Comparison of ENCODE assay signal across 24 cellular contexts in the genomic region with DNA sequence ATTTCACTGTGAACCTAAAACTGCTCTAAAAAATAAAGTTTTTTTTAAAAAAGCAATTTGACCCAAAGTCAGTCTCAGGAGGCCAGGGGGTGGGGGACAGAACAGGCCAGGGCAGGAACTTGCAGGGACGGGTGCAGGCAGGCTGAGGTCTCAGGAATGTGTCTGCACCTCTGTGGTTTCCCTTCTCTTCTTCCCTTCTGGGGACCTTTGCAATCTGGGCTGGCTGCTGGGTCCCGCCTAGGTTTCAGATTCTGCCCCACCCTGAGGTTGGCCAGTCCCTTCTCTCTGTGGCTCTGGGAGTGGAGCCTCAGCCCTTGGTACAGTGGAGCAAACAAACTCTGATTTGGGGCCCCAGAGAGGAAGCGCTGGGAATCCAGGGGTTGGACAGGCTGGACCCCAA. TPM values are rescaled to one million over a fixed set of nuclear protein-coding genes. Genes with fewer than 3 reads are reported as not detected.
DNase-seq lines count a peak whose midpoint lies in the region; ATAC-seq and TF ChIP-seq lines count a peak whose summit lies in the region.
"Had no signal": no experiment of that assay in that cellular context is flagged by ENCODE, and none has a peak within 500 bp of the region (broad histone marks: within the 10 kb centered on the region; RNA-seq: fewer than 3 reads in every experiment).

No MANE protein-coding gene starts in this region.

- ATAC-seq in left lung = no peak

- peak overlapping the region; percentile 28 for H3K18ac ChIP-seq in neuronal stem cell (ENCODE audit: low read length)

- no peak overlapping the region for H2AFZ ChIP-seq in neuronal stem cell (ENCODE audit: low read length)
- H2AFZ ChIP-seq: PC-9 had no signal

- no peak overlapping the region for H2BK15ac ChIP-seq in neuronal stem cell (ENCODE audit: low read length)

- H3K36me3 ChIP-seq in breast epithelium (no peaks in the 10 kb centered on the region), neuronal stem cell (replicated peaks in 1 of 2; ENCODE audit: control insufficient read depth in 2 of 2, insufficient read depth in 2 of 2, low read length in 2 of 2) (peaks cover 15 to 21% of the 10 kb centered on the region in 2 donors), left lung (peaks cover 0 to 20% of the 10 kb centered on the region in 2 donors)
- peaks cover 7% of the 10 kb centered on the region for H3K36me3 ChIP-seq in CD4-positive, alpha-beta memory T cell (ENCODE audit: insufficient read depth, low read length)

- no peak overlapping the region for H2BK12ac ChIP-seq in neuronal stem cell (ENCODE audit: low read length)

- H3K4me1 ChIP-seq in breast epithelium (no peaks in the 10 kb centered on the region), neuronal stem cell (ENCODE audit: control insufficient read depth in 2 of 2, insufficient read depth in 1 of 2, low read depth in 1 of 2, low read length in 2 of 2) (peaks cover 0 to 4% of the 10 kb centered on the region in 2 donors), left lung (peaks cover 0 to 18% of the 10 kb centered on the region in 2 donors)
- peaks cover 2% of the 10 kb centered on the region for H3K4me1 ChIP-seq in CD4-positive, alpha-beta memory T cell (ENCODE audit: insufficient read depth, low read length)

- H2BK5ac ChIP-seq in neuronal stem cell (ENCODE audit: low read length) = no peak overlapping the region

- H3K27me3 Mint-ChIP-seq in CD4-positive, alpha-beta memory T cell = peaks cover 0 to 1% of the 10 kb centered on the region in 2 donors

- H3K36me3 Mint-ChIP-seq in CD4-positive, alpha-beta memory T cell = peaks cover 25 to 36% of the 10 kb centered on the region in 2 donors

- peak overlapping the region; percentile 55 for H3K23ac ChIP-seq in neuronal stem cell (ENCODE audit: low read depth, low read length, poor library complexity)

- CTCF ChIA-PET in CD4-positive, alpha-beta memory T cell (lab: Charles Lee; ENCODE audit: partially characterized antibody) = no interaction called here

- POLR2A ChIA-PET in CD4-positive, alpha-beta memory T cell (lab: Charles Lee; ENCODE audit: partially characterized antibody) = no interaction called here

- H3K27ac Mint-ChIP-seq in CD4-positive, alpha-beta memory T cell = no peak overlapping the region
- H3K27ac Mint-ChIP-seq: CD8-positive, alpha-beta memory T cell had no signal

- no peak overlapping the region for H3K4me3 Mint-ChIP-seq in CD4-positive, alpha-beta memory T cell
- H3K4me3 Mint-ChIP-seq: CD8-positive, alpha-beta memory T cell had no signal

- peaks cover 1% of the 10 kb centered on the region for H3K79me1 ChIP-seq in neuronal stem cell (ENCODE audit: low read depth, low read length)

- no peak overlapping the region for H3K4ac ChIP-seq in neuronal stem cell (ENCODE audit: low read length)

- peaks cover 19 to 25% of the 10 kb centered on the region in 2 donors for H3K9me3 ChIP-seq in breast epithelium
- H3K9me3 ChIP-seq in neuronal stem cell (replicated peaks in 1 of 2; ENCODE audit: control insufficient read depth in 2 of 2, insufficient read depth in 1 of 2, low read depth in 1 of 2, low read length in 2 of 2) = peaks cover 21 to 27% of the 10 kb centered on the region in 2 donors
- H3K9me3 ChIP-seq in CD4-positive, alpha-beta memory T cell (ENCODE audit: control insufficient read depth in 1 of 2, low read length in 2 of 2) = peaks cover 0 to 23% of the 10 kb centered on the region in 2 donors
- H3K9me3 ChIP-seq in left lung = peaks cover 0 to 36% of the 10 kb centered on the region in 2 donors

- no peak overlapping the region for H4K8ac ChIP-seq in neuronal stem cell (ENCODE audit: low read depth, low read length)

- H3K9me3 Mint-ChIP-seq in CD4-positive, alpha-beta memory T cell = peaks cover 0 to 37% (median 23%) of the 10 kb centered on the region in 8 donors

- intact Hi-C loops in breast epithelium (cut with DNase I; ENCODE audit: low total_unique reads) = no loop called here
- intact Hi-C loops in CD4-positive, alpha-beta memory T cell (cut with micrococcal nuclease) = no loop called here
- intact Hi-C loops in left lung (cut with DNase I) = no loop called here

- no CpG with 5 or more reads among the region's 3 CpGs for WGBS in neuronal stem cell (ENCODE audit: extremely low coverage in 2 of 2, insufficient read length in 2 of 2, insufficient replicate concordance in 1 of 2), 2 donors

- peak; percentile 10 for DNase-seq in SKM-1 treated with dmso at 0.1 percent for 144 hours (lab: John Stamatoyannopoulos, UW; ENCODE audit: unreplicated experiment)
- no peak for DNase-seq in SKM-1 (lab: John Stamatoyannopoulos, UW; ENCODE audit: unreplicated experiment)
- DNase-seq in RPMI7951 (ENCODE audit: low read depth) = peak; percentile 54
- DNase-seq in breast epithelium (ENCODE audit: low spot score in 2 of 2) = peak in 1 of 2 donors; percentile 54
- DNase-seq in neuronal stem cell (ENCODE audit: low spot score) = no peak
- no peak for DNase-seq in CD4-positive, alpha-beta memory T cell
- DNase-seq in left lung = no peak
- DNase-seq in effector CD8-positive, alpha-beta T cell (lab: John Stamatoyannopoulos, UW) = no peak
- DNase-seq: ACHN; C1 segment of cervical spinal cord; Calu3; CD8-positive, alpha-beta memory T cell; DMS153; NCI-H1092; NCI-H1436; NCI-H187 treated with DMSO at 0.1 percent for 48 hours; NCI-H2107; NCI-H446 treated with DMSO at 0.1 percent for 48 hours; NCI-H526 treated with DMSO at 0.1 percent for 48 hours had no signal

- H3K4me3 ChIP-seq in breast epithelium (no peak overlapping the region), neuronal stem cell (ENCODE audit: low read length in 2 of 2) (no peak overlapping the region), left lung (no peak overlapping the region)
- no peak overlapping the region for H3K4me3 ChIP-seq in CD4-positive, alpha-beta memory T cell (ENCODE audit: low read length in 2 of 2)
- H3K4me3 ChIP-seq: PC-9, SJSA1 had no signal

- peaks cover 0 to 2% (median under 1%) of the 10 kb centered on the region in 4 donors for H3K4me1 Mint-ChIP-seq in CD4-positive, alpha-beta memory T cell

- no peak for TF ChIP-seq CTCF in breast epithelium (IDR thresholded peaks at IDR 0.05)
- TF ChIP-seq CTCF in left lung (IDR thresholded peaks at IDR 0.05) = no peak

- peak overlapping the region; percentile 12 to 40 for H3K27ac ChIP-seq in breast epithelium
- no peak overlapping the region for H3K27ac ChIP-seq in neuronal stem cell (replicated peaks; ENCODE audit: low read length)
- no peak overlapping the region for H3K27ac ChIP-seq in CD4-positive, alpha-beta memory T cell (ENCODE audit: low read depth, low read length)
- H3K27ac ChIP-seq in left lung = no peak overlapping the region
- H3K27ac ChIP-seq: 22Rv1, PC-9, SJSA1 had no signal

- no peak overlapping the region for H3K4me2 ChIP-seq in neuronal stem cell (ENCODE audit: insufficient read depth, low read length, poor library complexity, severe bottlenecking)
- H3K4me2 ChIP-seq: PC-9 had no signal

- H3K14ac ChIP-seq in neuronal stem cell (ENCODE audit: low read length) = peak overlapping the region; percentile 3

- H2AK5ac ChIP-seq in neuronal stem cell (ENCODE audit: low read depth, low read length) = no peak overlapping the region

- no peaks in the 10 kb centered on the region for H3K27me3 ChIP-seq in breast epithelium
- H3K27me3 ChIP-seq in neuronal stem cell (ENCODE audit: control insufficient read depth in 3 of 3, insufficient read depth in 3 of 3, low read depth in 1 of 3, low read length in 3 of 3) = no peaks in the 10 kb centered on the region
- no peaks in the 10 kb centered on the region for H3K27me3 ChIP-seq in CD4-positive, alpha-beta memory T cell (ENCODE audit: insufficient read depth, low read length)
- H3K27me3 ChIP-seq in left lung = peaks cover 0 to 16% of the 10 kb centered on the region in 2 donors
- H3K27me3 ChIP-seq: SJSA1 had no signal

- TF ChIP-seq POLR2A in breast epithelium (IDR thresholded peaks at IDR 0.05) = no peak

- H4K91ac ChIP-seq in neuronal stem cell (ENCODE audit: low read depth, low read length, poor library complexity) = no peak overlapping the region

- H2BK120ac ChIP-seq in neuronal stem cell (ENCODE audit: low read depth, low read length) = no peak overlapping the region

- H3K9ac ChIP-seq in neuronal stem cell (ENCODE audit: low read depth, low read length, poor library complexity) = no peak overlapping the region

RNA-seq across cellular contexts. Expression of gene F2RL3, which starts 5.3 kb away (rescaled TPM):
- 4.6 and 13.9 TPM in 2 replicates for total RNA-seq in RPMI7951 (2014; rRNA removed; shearing (Covaris generic))
- total RNA-seq in breast epithelium (10 to 100 TPM in 1 of 3 donors, 1 to 10 TPM in 1, under 1 TPM in 1; 0.32 to 27.5 (median 4.2) TPM), left lung (10 to 100 TPM in 1 of 2 donors, 1 to 10 TPM in 1; 3.1 to 14.8 TPM)
- not detected for polyA plus RNA-seq in neuronal stem cell (2013, experiment 1 of 2)
- not detected for polyA plus RNA-seq in neuronal stem cell (2013, experiment 2 of 2)
- total RNA-seq in CD4-positive, alpha-beta memory T cell = not detected
- not detected for polyA plus RNA-seq in CD4-positive, alpha-beta memory T cell
- total RNA-seq: Calu3; CD8-positive, alpha-beta memory T cell; G401; LHCN-M2; PC-9 had no signal
- polyA plus RNA-seq: CD8-positive, alpha-beta memory T cell had no signal

RNA-seq across cellular contexts. Expression of gene SIN3B, which starts 54.3 kb away (rescaled TPM):
- 20.1 and 25.2 TPM in 2 replicates for total RNA-seq in RPMI7951 (2014; rRNA removed; shearing (Covaris generic))
- total RNA-seq in breast epithelium = 10 to 100 TPM; 43.2 to 88.5 (median 48.1) TPM
- polyA plus RNA-seq in neuronal stem cell (2013, experiment 1 of 2) = 25.4 TPM
- polyA plus RNA-seq in neuronal stem cell (2013, experiment 2 of 2) = 25.2 TPM
- total RNA-seq in CD4-positive, alpha-beta memory T cell = 10 to 100 TPM; 86.4 to 88.4 TPM
- polyA plus RNA-seq in CD4-positive, alpha-beta memory T cell = 1 to 10 TPM; 1.4 to 5.5 TPM
- 10 to 100 TPM; 46.3 to 52.7 TPM for total RNA-seq in left lung

Comparison
In these comparisons a context has a peak if more than half of its experiments do, and no peak if none do; other contexts are left out.
1. DNase-seq: peak in SKM-1 treated with dmso at 0.1 percent for 144 hours (single experiment) and RPMI7951 (single experiment); none in SKM-1 (single experiment), neuronal stem cell (single experiment), CD4-positive, alpha-beta memory T cell (0 of 5), left lung (0 of 2) and effector CD8-positive, alpha-beta T cell (single experiment).
2. H3K27ac ChIP-seq: peak in breast epithelium (2 of 2); none in neuronal stem cell (single experiment), CD4-positive, alpha-beta memory T cell (single experiment) and left lung (0 of 2).